8 cellular contexts compared by ENCODE assay signal in the genomic region with DNA sequence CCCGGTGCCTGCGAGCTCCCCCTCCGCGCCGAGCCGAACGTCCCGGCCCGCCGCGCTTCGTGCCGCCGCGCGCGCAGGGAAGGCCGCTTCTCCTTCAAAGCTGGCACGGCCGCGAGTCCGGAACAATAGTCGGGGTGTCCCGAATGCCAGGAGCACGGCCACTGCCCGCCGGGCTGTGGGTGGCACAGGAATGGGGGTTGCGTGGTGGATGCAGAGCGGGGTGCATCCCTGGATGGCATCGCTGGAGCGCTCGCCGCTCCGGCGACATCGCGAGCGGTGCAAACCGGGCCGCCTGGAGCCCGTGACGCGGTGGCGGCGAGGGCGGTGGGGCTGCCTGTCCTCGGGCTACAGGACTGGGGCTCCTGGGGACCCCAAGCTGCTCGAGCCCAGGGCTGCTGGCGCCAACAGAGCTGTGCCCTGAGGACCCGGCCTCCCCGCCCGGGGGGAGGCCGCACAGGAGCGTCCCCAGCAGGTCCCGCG. TPM values are rescaled to one million over a fixed set of nuclear protein-coding genes. Genes with fewer than 3 reads are reported as not detected.
DNase-seq lines count a peak whose midpoint lies in the region; ATAC-seq and TF ChIP-seq lines count a peak whose summit lies in the region.

No MANE protein-coding gene starts in this region.

- DNase-seq in activated CD4-positive, CD25-positive, alpha-beta regulatory T cell treated with anti-CD3 and anti-CD28 coated beads, Interleukin-2, amount 50 U/mL, for 72 hours: no peak
- peak; percentile 65 for DNase-seq in activated T-cell treated with anti-CD3 and anti-CD28 coated beads, Interleukin-2, amount 50 U/mL, for 24 hours
- DNase-seq in cardiac muscle cell (ENCODE audit: low read depth in 1 of 2, low spot score in 1 of 2) (peak in 1 of 2 donors; percentile 36), posterior vena cava (ENCODE audit: low spot score) (peak; percentile 83), kidney tubule cell (ENCODE audit: low spot score) (no peak)

- peaks cover 12% of the 10 kb centered on the region for H3K4me1 ChIP-seq in cardiac muscle cell (ENCODE audit: low read depth)

- H3K9me3 Mint-ChIP-seq in activated T-cell treated with anti-CD3 and anti-CD28 coated beads, Interleukin-2, amount 50 U/mL, for 24 hours: no peaks in the 10 kb centered on the region

- peaks cover 35% of the 10 kb centered on the region for H3K4me1 Mint-ChIP-seq in activated T-cell treated with anti-CD3 and anti-CD28 coated beads, Interleukin-2, amount 50 U/mL, for 24 hours (ENCODE audit: low read depth)

- no peaks in the 10 kb centered on the region for H3K9me3 ChIP-seq in cardiac muscle cell (ENCODE audit: low read depth)

- H3K27ac Mint-ChIP-seq in activated T-cell treated with anti-CD3 and anti-CD28 coated beads, Interleukin-2, amount 50 U/mL, for 24 hours: no peak overlapping the region

- peaks cover 2% of the 10 kb centered on the region for H3K36me3 Mint-ChIP-seq in activated T-cell treated with anti-CD3 and anti-CD28 coated beads, Interleukin-2, amount 50 U/mL, for 24 hours (ENCODE audit: low read depth)

- H3K27me3 Mint-ChIP-seq in activated T-cell treated with anti-CD3 and anti-CD28 coated beads, Interleukin-2, amount 50 U/mL, for 24 hours: peaks cover 78% of the 10 kb centered on the region

- no peaks in the 10 kb centered on the region for H3K36me3 ChIP-seq in cardiac muscle cell

- intact Hi-C loops in posterior vena cava (cut with DNase I): no loop called here

- peak overlapping the region; percentile 83 for H3K4me3 Mint-ChIP-seq in activated T-cell treated with anti-CD3 and anti-CD28 coated beads, Interleukin-2, amount 50 U/mL, for 24 hours

- H3K4me3 ChIP-seq in cardiac muscle cell: peak overlapping the region; percentile 71

- H3K27ac ChIP-seq in cardiac muscle cell: no peak overlapping the region

- peaks cover 90% of the 10 kb centered on the region for H3K27me3 ChIP-seq in cardiac muscle cell

- TF ChIP-seq CTCF in cardiac muscle cell (IDR thresholded peaks at IDR 0.05; ENCODE audit: low read depth, low read length): peak; percentile 5

- ATAC-seq in activated CD4-positive, CD25-positive, alpha-beta regulatory T cell treated with anti-CD3 and anti-CD28 coated beads, Interleukin-2, amount 50 U/mL, for 24 hours: peak; percentile 36 to 44
- peak; percentile 42 for ATAC-seq in HG03025 (IDR thresholded peaks at IDR 0.05; ENCODE audit: low FRiP score, unreplicated experiment)
- no peak for ATAC-seq in HG03521 (IDR thresholded peaks at IDR 0.05; ENCODE audit: unreplicated experiment)

RNA-seq across cellular contexts. Expression of gene SATB2, which starts 1.1 kb away (rescaled TPM):
- total RNA-seq in cardiac muscle cell (1.4 and 1.5 TPM in 2 replicates), posterior vena cava (1 to 10 TPM; 5.3 to 9.0 TPM)
- polyA plus RNA-seq in cardiac muscle cell: 0.89 and 1.0 TPM in 2 replicates

Comparison
In these comparisons a context has a peak if more than half of its experiments do, and no peak if none do; other contexts are left out.
1. DNase-seq: peak in activated T-cell treated with anti-CD3 and anti-CD28 coated beads, Interleukin-2, amount 50 U/mL, for 24 hours (single experiment) and posterior vena cava (single experiment); none in activated CD4-positive, CD25-positive, alpha-beta regulatory T cell treated with anti-CD3 and anti-CD28 coated beads, Interleukin-2, amount 50 U/mL, for 72 hours (single experiment) and kidney tubule cell (single experiment).